8 cellular contexts compared by ENCODE assay signal in the genomic region with DNA sequence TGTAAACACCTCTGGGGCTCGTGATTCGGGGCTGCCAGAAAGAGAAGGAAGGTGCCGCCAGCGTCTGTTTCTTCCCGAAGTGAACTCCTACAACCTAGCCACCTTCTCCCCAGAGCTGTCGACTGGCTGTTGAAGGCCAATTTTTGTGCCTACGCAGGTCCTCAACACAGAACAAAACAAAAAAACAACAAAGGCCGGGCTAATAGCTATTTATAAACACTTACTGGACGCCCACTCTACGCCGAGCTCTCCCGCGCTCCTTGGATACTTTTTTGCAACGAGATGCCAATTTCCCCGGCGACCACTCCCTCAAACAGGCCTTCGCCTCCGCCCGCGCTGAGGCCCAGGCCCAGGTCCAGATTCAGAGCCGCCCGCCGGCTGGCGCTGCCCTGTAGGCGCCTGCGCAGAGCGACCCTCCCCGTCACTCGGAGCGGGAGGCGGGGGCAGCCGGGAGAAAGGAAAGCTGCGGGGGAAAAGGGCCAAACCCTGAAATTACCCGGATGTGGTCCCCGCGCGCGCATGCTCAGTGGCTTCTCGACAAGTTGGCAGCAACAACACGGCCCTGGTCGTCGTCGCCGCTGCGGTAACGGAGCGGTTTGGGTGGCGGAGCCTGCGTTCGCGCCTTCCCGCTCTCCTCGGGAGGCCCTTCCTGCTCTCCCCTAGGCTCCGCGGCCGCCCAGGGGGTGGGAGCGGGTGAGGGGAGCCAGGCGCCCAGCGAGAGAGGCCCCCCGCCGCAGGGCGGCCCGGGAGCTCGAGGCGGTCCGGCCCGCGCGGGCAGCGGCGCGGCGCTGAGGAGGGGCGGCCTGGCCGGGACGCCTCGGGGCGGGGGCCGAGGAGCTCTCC. TPM values are rescaled to one million over a fixed set of nuclear protein-coding genes. Genes with fewer than 3 reads are reported as not detected.
DNase-seq lines count a peak whose midpoint lies in the region; ATAC-seq and TF ChIP-seq lines count a peak whose summit lies in the region.

A gene (plus strand): TSS at position 520 of the 843 bp plus-strand sequence. CDS start 16,834 bp downstream, outside the sequence.

- peaks cover 6% of the 10 kb centered on the region for H3K36me3 Mint-ChIP-seq in activated naive CD4-positive, alpha-beta T cell treated with anti-CD3 and anti-CD28 coated beads, Interleukin-2, amount 50 U/mL, for 24 hours

- H3K27ac ChIP-seq in SK-N-SH (ENCODE audit: low read depth in 2 of 2, low read length in 1 of 2), result peak within 1 kb of the TSS; percentile 84 to 97

- DNase-seq in GM06990 (ENCODE audit: extremely low read depth, insufficient read length) (peak; percentile 93), NCI-H1048 (lab: John Stamatoyannopoulos, UW) (peak; percentile 93), SK-N-SH (peak; percentile 98), germinal center (ENCODE audit: low spot score) (peak; percentile 96), nucleus accumbens (lab: John Stamatoyannopoulos, UW) (peak; percentile 35 to 99 (median 95)), superior temporal gyrus (ENCODE audit: extremely low spot score) (peak; percentile 97)

- peaks cover 53% of the 10 kb centered on the region for H3K4me1 Mint-ChIP-seq in activated naive CD4-positive, alpha-beta T cell treated with anti-CD3 and anti-CD28 coated beads, Interleukin-2, amount 50 U/mL, for 24 hours

- H3K9ac ChIP-seq in SK-N-SH, result peak within 1 kb of the TSS; percentile 76

- no peaks in the 10 kb centered on the region for H3K9me2 ChIP-seq in SK-N-SH

- H3K36me3 ChIP-seq in GM06990 (ENCODE audit: control insufficient read depth, insufficient read depth, low read length), result peaks cover 3% of the 10 kb centered on the region; the same call in 1 of the 2 replicates
- peaks cover 6 to 17% of the 10 kb centered on the region in 2 experiments for H3K36me3 ChIP-seq in SK-N-SH (replicated peaks in 1 of 2; ENCODE audit: control insufficient read depth in 1 of 2, insufficient read depth in 2 of 2, low read length in 1 of 2)

- ATAC-seq in HG02588 (IDR thresholded peaks at IDR 0.05; ENCODE audit: unreplicated experiment), result peak; percentile 80

- H3K4me1 ChIP-seq in SK-N-SH (ENCODE audit: control insufficient read depth in 1 of 2, insufficient read depth in 2 of 2, low read depth in 1 of 2, low read length in 1 of 2), result peaks cover 13 to 24% of the 10 kb centered on the region in 2 experiments; a peak in 3 of 4 replicates

- H2AFZ ChIP-seq in SK-N-SH (ENCODE audit: low read depth), result peak within 1 kb of the TSS; percentile 81

- H3K27me3 Mint-ChIP-seq in activated naive CD4-positive, alpha-beta T cell treated with anti-CD3 and anti-CD28 coated beads, Interleukin-2, amount 50 U/mL, for 24 hours, result no peaks in the 10 kb centered on the region

- H3K4me3 ChIP-seq in GM06990 (replicated peaks; ENCODE audit: low read depth, low read length), result peak within 1 kb of the TSS; percentile 71
- peak within 1 kb of the TSS; percentile 77 to 87 for H3K4me3 ChIP-seq in SK-N-SH (ENCODE audit: low read depth in 2 of 2, low read length in 1 of 2)

- peaks cover 43% of the 10 kb centered on the region for H4K20me1 ChIP-seq in SK-N-SH (ENCODE audit: insufficient read depth)

- TF ChIP-seq CTCF in GM06990 (IDR thresholded peaks at IDR 0.05; ENCODE audit: insufficient read depth, low read length, poor library complexity, severe bottlenecking) (no peak), SK-N-SH (IDR thresholded peaks at IDR 0.05) (no peak)

- peak within 1 kb of the TSS; percentile 83 for H3K4me2 ChIP-seq in SK-N-SH

- H3F3A ChIP-seq in SK-N-SH (replicated peaks; ENCODE audit: insufficient read depth), result peaks cover 6% of the 10 kb centered on the region

- no peak; a peak in 1 of 4 replicates for TF ChIP-seq EP300 in SK-N-SH (IDR thresholded peaks at IDR 0.05; ENCODE audit: borderline replicate concordance in 1 of 2, low read depth in 1 of 2, low read length in 1 of 2)

- 1% methylated on average over 28 of the region's 79 CpGs for WGBS in SK-N-SH (ENCODE audit: low lambda C conversion rate)

- peak within 1 kb of the TSS; percentile 99 for H3K27ac Mint-ChIP-seq in activated naive CD4-positive, alpha-beta T cell treated with anti-CD3 and anti-CD28 coated beads, Interleukin-2, amount 50 U/mL, for 24 hours

- no peaks in the 10 kb centered on the region for H3K9me3 Mint-ChIP-seq in activated naive CD4-positive, alpha-beta T cell treated with anti-CD3 and anti-CD28 coated beads, Interleukin-2, amount 50 U/mL, for 24 hours

- no peak for TF ChIP-seq RAD21 in SK-N-SH (IDR thresholded peaks at IDR 0.05; ENCODE audit: low read length)

- peak within 1 kb of the TSS; percentile 100 for H3K4me3 Mint-ChIP-seq in activated naive CD4-positive, alpha-beta T cell treated with anti-CD3 and anti-CD28 coated beads, Interleukin-2, amount 50 U/mL, for 24 hours

- no peaks in the 10 kb centered on the region for H3K9me3 ChIP-seq in SK-N-SH

- CTCF ChIA-PET in SK-N-SH (lab: Yijun Ruan, JAX), result interaction anchor here (1.6 to 2.0 kb wide), 2 partner anchors 10 to 20 kb away, joined by 3 to 5 read pairs; no protein-coding TSS in a partner anchor

- no peaks in the 10 kb centered on the region for H3K27me3 ChIP-seq in GM06990 (replicated peaks; ENCODE audit: control insufficient read depth, insufficient read depth, low read length)
- no peaks in the 10 kb centered on the region for H3K27me3 ChIP-seq in SK-N-SH (ENCODE audit: insufficient read depth)

- POLR2A ChIA-PET in SK-N-SH (lab: Yijun Ruan, JAX), result interaction anchor here (0.6 to 2.3 kb wide), 7 partner anchors 9 to 210 kb away, joined by 3 to 11 read pairs (median 3); a partner anchor contains a TSS

- peaks cover 58% of the 10 kb centered on the region for H3K79me2 ChIP-seq in SK-N-SH (ENCODE audit: insufficient read depth)

TF ChIP-seq in SK-N-SH, 30 proteins besides CTCF, POLR2A, EP300 and RAD21:
- TF ChIP-seq TAF1 (IDR thresholded peaks at IDR 0.05; ENCODE audit: borderline replicate concordance, low read depth, low read length) (peak; percentile 76), FOSL2 (IDR thresholded peaks at IDR 0.05; ENCODE audit: borderline replicate concordance, low read depth) (no peak), GABPA (IDR thresholded peaks at IDR 0.05; ENCODE audit: low read depth) (peak; percentile 69), NRF1 (IDR thresholded peaks at IDR 0.05; ENCODE audit: low read depth, low read length) (peak; percentile 95), NFIC (IDR thresholded peaks at IDR 0.05; ENCODE audit: borderline replicate concordance) (peak; percentile 26; the same call in 1 of the 2 replicates), POLR2AphosphoS5 (IDR thresholded peaks at IDR 0.05; ENCODE audit: low read depth, low read length) (peak; percentile 94), MXI1 (IDR thresholded peaks at IDR 0.05; ENCODE audit: low read depth, low read length) (peak; percentile 70; the same call in 1 of the 2 replicates), SIN3A (IDR thresholded peaks at IDR 0.05; ENCODE audit: borderline replicate concordance, low read depth, low read length) (no peak; the same call in 1 of the 2 replicates)
- TF ChIP-seq, protein P1, sequence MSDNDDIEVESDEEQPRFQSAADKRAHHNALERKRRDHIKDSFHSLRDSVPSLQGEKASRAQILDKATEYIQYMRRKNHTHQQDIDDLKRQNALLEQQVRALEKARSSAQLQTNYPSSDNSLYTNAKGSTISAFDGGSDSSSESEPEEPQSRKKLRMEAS (IDR thresholded peaks at IDR 0.05; ENCODE audit: low read depth), result peak; percentile 44; the same call in 1 of the 2 replicates
- TF ChIP-seq, protein P2, sequence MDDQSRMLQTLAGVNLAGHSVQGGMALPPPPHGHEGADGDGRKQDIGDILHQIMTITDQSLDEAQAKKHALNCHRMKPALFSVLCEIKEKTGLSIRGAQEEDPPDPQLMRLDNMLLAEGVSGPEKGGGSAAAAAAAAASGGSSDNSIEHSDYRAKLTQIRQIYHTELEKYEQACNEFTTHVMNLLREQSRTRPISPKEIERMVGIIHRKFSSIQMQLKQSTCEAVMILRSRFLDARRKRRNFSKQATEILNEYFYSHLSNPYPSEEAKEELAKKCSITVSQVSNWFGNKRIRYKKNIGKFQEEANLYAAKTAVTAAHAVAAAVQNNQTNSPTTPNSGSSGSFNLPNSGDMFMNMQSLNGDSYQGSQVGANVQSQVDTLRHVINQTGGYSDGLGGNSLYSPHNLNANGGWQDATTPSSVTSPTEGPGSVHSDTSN (IDR thresholded peaks at IDR 0.05), result no peak

RNA-seq across cellular contexts. Expression of the gene that starts here (rescaled TPM):
- polyA plus RNA-seq in SK-N-SH (2012; rRNA removed), result 43.3 and 55.3 TPM in 2 replicates
- 42.6 and 52.9 TPM in 2 replicates for polyA plus RNA-seq in SK-N-SH (2012; cell fraction: cytosol; rRNA removed)
- 41.5 and 49.7 TPM in 2 replicates for polyA plus RNA-seq in SK-N-SH (2012; cell fraction: nucleus; rRNA removed)

Comparison
In these comparisons a context has a peak if more than half of its experiments do, and no peak if none do; other contexts are left out.
1. Peak in every context shown above with its lines: DNase-seq, ATAC-seq, H3K4me3 ChIP-seq and H3K27ac ChIP-seq.